Comparison of ENCODE assay signal across 1 cellular context in the genomic region with DNA sequence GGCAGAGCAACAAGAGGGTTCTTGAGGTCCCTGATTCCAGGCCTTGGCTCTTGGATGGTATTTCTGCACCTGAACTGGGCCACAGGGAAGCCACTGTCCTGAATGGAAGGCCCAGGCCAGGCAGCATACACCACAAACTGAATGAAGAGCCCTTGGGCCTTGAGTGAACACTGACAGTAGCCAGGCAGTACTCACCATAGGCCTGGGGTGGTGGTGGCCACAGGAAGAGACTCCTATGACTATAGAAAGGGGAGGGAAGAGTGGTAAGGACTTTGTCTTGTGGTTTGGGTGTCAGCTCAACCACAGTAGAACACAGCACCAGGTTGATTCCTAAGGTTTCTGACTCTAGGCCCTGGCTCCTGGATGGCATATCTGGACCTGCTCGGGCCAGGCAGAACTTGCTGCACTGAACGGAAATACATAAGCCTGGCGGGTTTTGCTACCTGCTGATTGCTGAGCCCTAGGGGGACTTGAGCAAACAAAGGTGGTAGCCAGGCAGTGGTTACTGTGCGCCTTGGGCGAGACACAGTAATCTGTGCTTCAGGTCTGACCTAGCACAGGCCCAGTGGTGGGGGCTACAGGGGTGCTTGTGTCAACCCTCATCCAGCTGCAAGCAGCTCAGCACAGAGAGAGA.
TF ChIP-seq lines count a peak whose summit lies in the region.

No MANE protein-coding gene starts in this region.

TF ChIP-seq in IMR-90, 13 proteins besides CTCF, POLR2A, EP300 and RAD21 (continued from another document):
- TF ChIP-seq, protein P1, sequence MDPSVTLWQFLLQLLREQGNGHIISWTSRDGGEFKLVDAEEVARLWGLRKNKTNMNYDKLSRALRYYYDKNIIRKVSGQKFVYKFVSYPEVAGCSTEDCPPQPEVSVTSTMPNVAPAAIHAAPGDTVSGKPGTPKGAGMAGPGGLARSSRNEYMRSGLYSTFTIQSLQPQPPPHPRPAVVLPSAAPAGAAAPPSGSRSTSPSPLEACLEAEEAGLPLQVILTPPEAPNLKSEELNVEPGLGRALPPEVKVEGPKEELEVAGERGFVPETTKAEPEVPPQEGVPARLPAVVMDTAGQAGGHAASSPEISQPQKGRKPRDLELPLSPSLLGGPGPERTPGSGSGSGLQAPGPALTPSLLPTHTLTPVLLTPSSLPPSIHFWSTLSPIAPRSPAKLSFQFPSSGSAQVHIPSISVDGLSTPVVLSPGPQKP (IDR thresholded peaks at IDR 0.05; ENCODE audit: borderline replicate concordance, low read depth, low read length) = no peak
- no peak for TF ChIP-seq MAZ (IDR thresholded peaks at IDR 0.05; ENCODE audit: borderline replicate concordance, low read depth, low read length)
- no peak for TF ChIP-seq NFE2L2 (IDR thresholded peaks at IDR 0.05; ENCODE audit: low read depth, low read length)
- no peak for TF ChIP-seq MAFK (IDR thresholded peaks at IDR 0.05; ENCODE audit: low read depth, low read length)
- TF ChIP-seq BHLHE40 (IDR thresholded peaks at IDR 0.05; ENCODE audit: low read depth, low read length) = no peak
- TF ChIP-seq CEBPB (IDR thresholded peaks at IDR 0.05; ENCODE audit: low read depth, low read length) = no peak
- TF ChIP-seq FOS (IDR thresholded peaks at IDR 0.05; ENCODE audit: low read depth, low read length) = no peak
- no peak for TF ChIP-seq RFX5 (IDR thresholded peaks at IDR 0.05; ENCODE audit: low read depth, low read length)
- no peak for TF ChIP-seq SMC3 (IDR thresholded peaks at IDR 0.05; ENCODE audit: low read depth, low read length)
- TF ChIP-seq, protein P2, sequence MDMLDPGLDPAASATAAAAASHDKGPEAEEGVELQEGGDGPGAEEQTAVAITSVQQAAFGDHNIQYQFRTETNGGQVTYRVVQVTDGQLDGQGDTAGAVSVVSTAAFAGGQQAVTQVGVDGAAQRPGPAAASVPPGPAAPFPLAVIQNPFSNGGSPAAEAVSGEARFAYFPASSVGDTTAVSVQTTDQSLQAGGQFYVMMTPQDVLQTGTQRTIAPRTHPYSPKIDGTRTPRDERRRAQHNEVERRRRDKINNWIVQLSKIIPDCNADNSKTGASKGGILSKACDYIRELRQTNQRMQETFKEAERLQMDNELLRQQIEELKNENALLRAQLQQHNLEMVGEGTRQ (IDR thresholded peaks at IDR 0.05; ENCODE audit: low read depth, low read length) = no peak
